ENCODE assay signal across 1 cellular context in genomic region chr3:134794950-134795775, GRCh38.
TF ChIP-seq lines count a peak whose summit lies in the region.

TSS of gene EPHB1 (plus strand) at chr3:134795260.

TF ChIP-seq in HEK293, 187 proteins besides CTCF, POLR2A, EP300 and RAD21 (continued from another document and continues in another):
- TF ChIP-seq, protein P1, sequence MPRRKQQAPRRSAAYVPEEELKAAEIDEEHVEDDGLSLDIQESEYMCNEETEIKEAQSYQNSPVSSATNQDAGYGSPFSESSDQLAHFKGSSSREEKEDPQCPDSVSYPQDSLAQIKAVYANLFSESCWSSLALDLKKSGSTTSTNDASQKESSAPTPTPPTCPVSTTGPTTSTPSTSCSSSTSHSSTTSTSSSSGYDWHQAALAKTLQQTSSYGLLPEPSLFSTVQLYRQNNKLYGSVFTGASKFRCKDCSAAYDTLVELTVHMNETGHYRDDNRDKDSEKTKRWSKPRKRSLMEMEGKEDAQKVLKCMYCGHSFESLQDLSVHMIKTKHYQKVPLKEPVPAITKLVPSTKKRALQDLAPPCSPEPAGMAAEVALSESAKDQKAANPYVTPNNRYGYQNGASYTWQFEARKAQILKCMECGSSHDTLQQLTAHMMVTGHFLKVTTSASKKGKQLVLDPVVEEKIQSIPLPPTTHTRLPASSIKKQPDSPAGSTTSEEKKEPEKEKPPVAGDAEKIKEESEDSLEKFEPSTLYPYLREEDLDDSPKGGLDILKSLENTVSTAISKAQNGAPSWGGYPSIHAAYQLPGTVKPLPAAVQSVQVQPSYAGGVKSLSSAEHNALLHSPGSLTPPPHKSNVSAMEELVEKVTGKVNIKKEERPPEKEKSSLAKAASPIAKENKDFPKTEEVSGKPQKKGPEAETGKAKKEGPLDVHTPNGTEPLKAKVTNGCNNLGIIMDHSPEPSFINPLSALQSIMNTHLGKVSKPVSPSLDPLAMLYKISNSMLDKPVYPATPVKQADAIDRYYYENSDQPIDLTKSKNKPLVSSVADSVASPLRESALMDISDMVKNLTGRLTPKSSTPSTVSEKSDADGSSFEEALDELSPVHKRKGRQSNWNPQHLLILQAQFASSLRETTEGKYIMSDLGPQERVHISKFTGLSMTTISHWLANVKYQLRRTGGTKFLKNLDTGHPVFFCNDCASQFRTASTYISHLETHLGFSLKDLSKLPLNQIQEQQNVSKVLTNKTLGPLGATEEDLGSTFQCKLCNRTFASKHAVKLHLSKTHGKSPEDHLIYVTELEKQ (tag by site-specific recombination; IDR thresholded peaks at IDR 0.05; ENCODE audit: borderline replicate concordance), result peak; percentile 56; the same call in 1 of the 2 replicates
- no peak for TF ChIP-seq ZNF112 (tag by site-specific recombination; IDR thresholded peaks at IDR 0.05)
- peak; percentile 79 for TF ChIP-seq ZNF654 (tag by site-specific recombination; IDR thresholded peaks at IDR 0.05; ENCODE audit: low read depth)
- TF ChIP-seq, protein P2, sequence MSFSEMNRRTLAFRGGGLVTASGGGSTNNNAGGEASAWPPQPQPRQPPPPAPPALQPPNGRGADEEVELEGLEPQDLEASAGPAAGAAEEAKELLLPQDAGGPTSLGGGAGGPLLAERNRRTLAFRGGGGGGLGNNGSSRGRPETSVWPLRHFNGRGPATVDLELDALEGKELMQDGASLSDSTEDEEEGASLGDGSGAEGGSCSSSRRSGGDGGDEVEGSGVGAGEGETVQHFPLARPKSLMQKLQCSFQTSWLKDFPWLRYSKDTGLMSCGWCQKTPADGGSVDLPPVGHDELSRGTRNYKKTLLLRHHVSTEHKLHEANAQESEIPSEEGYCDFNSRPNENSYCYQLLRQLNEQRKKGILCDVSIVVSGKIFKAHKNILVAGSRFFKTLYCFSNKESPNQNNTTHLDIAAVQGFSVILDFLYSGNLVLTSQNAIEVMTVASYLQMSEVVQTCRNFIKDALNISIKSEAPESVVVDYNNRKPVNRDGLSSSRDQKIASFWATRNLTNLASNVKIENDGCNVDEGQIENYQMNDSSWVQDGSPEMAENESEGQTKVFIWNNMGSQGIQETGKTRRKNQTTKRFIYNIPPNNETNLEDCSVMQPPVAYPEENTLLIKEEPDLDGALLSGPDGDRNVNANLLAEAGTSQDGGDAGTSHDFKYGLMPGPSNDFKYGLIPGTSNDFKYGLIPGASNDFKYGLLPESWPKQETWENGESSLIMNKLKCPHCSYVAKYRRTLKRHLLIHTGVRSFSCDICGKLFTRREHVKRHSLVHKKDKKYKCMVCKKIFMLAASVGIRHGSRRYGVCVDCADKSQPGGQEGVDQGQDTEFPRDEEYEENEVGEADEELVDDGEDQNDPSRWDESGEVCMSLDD (tag by site-specific recombination; IDR thresholded peaks at IDR 0.05), result 0 out of 2 replicates have a peak, but pooled peaks have one; percentile 56
- TF ChIP-seq SETDB1 (IDR thresholded peaks at IDR 0.05; ENCODE audit: insufficient read length, low read length), result no peak
- peak; percentile 62; the same call in 1 of the 2 replicates for TF ChIP-seq ZSCAN5A (tag by site-specific recombination; IDR thresholded peaks at IDR 0.05)
- TF ChIP-seq ZNF175 (tag by site-specific recombination; IDR thresholded peaks at IDR 0.05), result no peak
- TF ChIP-seq, protein P3, sequence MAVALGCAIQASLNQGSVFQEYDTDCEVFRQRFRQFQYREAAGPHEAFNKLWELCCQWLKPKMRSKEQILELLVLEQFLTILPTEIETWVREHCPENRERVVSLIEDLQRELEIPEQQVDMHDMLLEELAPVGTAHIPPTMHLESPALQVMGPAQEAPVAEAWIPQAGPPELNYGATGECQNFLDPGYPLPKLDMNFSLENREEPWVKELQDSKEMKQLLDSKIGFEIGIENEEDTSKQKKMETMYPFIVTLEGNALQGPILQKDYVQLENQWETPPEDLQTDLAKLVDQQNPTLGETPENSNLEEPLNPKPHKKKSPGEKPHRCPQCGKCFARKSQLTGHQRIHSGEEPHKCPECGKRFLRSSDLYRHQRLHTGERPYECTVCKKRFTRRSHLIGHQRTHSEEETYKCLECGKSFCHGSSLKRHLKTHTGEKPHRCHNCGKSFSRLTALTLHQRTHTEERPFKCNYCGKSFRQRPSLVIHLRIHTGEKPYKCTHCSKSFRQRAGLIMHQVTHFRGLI (tag by site-specific recombination; IDR thresholded peaks at IDR 0.05), result peak; percentile 32; the same call in 1 of the 2 replicates
- TF ChIP-seq, protein P4, sequence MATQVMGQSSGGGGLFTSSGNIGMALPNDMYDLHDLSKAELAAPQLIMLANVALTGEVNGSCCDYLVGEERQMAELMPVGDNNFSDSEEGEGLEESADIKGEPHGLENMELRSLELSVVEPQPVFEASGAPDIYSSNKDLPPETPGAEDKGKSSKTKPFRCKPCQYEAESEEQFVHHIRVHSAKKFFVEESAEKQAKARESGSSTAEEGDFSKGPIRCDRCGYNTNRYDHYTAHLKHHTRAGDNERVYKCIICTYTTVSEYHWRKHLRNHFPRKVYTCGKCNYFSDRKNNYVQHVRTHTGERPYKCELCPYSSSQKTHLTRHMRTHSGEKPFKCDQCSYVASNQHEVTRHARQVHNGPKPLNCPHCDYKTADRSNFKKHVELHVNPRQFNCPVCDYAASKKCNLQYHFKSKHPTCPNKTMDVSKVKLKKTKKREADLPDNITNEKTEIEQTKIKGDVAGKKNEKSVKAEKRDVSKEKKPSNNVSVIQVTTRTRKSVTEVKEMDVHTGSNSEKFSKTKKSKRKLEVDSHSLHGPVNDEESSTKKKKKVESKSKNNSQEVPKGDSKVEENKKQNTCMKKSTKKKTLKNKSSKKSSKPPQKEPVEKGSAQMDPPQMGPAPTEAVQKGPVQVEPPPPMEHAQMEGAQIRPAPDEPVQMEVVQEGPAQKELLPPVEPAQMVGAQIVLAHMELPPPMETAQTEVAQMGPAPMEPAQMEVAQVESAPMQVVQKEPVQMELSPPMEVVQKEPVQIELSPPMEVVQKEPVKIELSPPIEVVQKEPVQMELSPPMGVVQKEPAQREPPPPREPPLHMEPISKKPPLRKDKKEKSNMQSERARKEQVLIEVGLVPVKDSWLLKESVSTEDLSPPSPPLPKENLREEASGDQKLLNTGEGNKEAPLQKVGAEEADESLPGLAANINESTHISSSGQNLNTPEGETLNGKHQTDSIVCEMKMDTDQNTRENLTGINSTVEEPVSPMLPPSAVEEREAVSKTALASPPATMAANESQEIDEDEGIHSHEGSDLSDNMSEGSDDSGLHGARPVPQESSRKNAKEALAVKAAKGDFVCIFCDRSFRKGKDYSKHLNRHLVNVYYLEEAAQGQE (tag by site-specific recombination; IDR thresholded peaks at IDR 0.05), result peak; percentile 57
- TF ChIP-seq, protein P5, sequence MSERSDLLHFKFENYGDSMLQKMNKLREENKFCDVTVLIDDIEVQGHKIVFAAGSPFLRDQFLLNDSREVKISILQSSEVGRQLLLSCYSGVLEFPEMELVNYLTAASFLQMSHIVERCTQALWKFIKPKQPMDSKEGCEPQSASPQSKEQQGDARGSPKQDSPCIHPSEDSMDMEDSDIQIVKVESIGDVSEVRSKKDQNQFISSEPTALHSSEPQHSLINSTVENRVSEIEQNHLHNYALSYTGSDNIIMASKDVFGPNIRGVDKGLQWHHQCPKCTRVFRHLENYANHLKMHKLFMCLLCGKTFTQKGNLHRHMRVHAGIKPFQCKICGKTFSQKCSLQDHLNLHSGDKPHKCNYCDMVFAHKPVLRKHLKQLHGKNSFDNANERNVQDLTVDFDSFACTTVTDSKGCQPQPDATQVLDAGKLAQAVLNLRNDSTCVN (tag by site-specific recombination; optimal IDR thresholded peaks at IDR 0.05), result peak; percentile 99
- TF ChIP-seq, protein P6, sequence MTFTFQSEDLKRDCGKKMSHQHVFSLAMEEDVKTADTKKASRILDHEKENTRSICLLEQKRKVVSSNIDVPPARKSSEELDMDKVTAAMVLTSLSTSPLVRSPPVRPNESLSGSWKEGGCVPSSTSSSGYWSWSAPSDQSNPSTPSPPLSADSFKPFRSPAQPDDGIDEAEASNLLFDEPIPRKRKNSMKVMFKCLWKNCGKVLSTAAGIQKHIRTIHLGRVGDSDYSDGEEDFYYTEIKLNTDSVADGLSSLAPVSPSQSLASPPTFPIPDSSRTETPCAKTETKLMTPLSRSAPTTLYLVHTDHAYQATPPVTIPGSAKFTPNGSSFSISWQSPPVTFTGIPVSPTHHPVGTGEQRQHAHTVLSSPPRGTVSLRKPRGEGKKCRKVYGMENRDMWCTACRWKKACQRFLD (tag by site-specific recombination; IDR thresholded peaks at IDR 0.05), result no peak
- TF ChIP-seq WT1 (tag by site-specific recombination; IDR thresholded peaks at IDR 0.05), result 0 out of 2 replicates have a peak, but pooled peaks have one; percentile 45
- TF ChIP-seq ZNF140 (tag by site-specific recombination; IDR thresholded peaks at IDR 0.05), result no peak
- no peak for TF ChIP-seq ZNF624 (tag by site-specific recombination; IDR thresholded peaks at IDR 0.05)
- TF ChIP-seq ZNF843 (tag by site-specific recombination; IDR thresholded peaks at IDR 0.05), result peak; percentile 79
- TF ChIP-seq ZNF416 (tag by site-specific recombination; IDR thresholded peaks at IDR 0.05), result no peak
- no peak for TF ChIP-seq ZNF555 (tag by site-specific recombination; conservative IDR thresholded peaks at IDR 0.05)
- no peak for TF ChIP-seq ZNF426 (tag by site-specific recombination; IDR thresholded peaks at IDR 0.05)
- TF ChIP-seq YY1 (tag by site-specific recombination; IDR thresholded peaks at IDR 0.05), result peak; percentile 21; the same call in 1 of the 2 replicates
- TF ChIP-seq ZNF114 (tag by site-specific recombination; IDR thresholded peaks at IDR 0.05), result no peak
- TF ChIP-seq ZNF677 (tag by site-specific recombination; IDR thresholded peaks at IDR 0.05), result no peak
- peak; percentile 68; the same call in 1 of the 2 replicates for TF ChIP-seq BCL11A (tag by site-specific recombination; IDR thresholded peaks at IDR 0.05; ENCODE audit: low read depth)
- no peak for TF ChIP-seq PBX3 (CRISPR knock-in tag; IDR thresholded peaks at IDR 0.05)
- TF ChIP-seq MYNN (tag by site-specific recombination; IDR thresholded peaks at IDR 0.05; ENCODE audit: borderline replicate concordance), result no peak
- no peak for TF ChIP-seq ZNF768 (tag by site-specific recombination; IDR thresholded peaks at IDR 0.05)
- TF ChIP-seq ZBTB48 (tag by site-specific recombination; IDR thresholded peaks at IDR 0.05), result peak; percentile 74
- no peak for TF ChIP-seq ZNF571 (tag by site-specific recombination; IDR thresholded peaks at IDR 0.05)
- peak; percentile 81 for TF ChIP-seq PATZ1 (tag by site-specific recombination; IDR thresholded peaks at IDR 0.05)
- peak; percentile 80 for TF ChIP-seq SP7 (tag by site-specific recombination; IDR thresholded peaks at IDR 0.05)
- peak; percentile 99 for TF ChIP-seq ZNF785 (tag by site-specific recombination; IDR thresholded peaks at IDR 0.05)
- TF ChIP-seq SCRT1 (tag by site-specific recombination; IDR thresholded peaks at IDR 0.05; ENCODE audit: borderline replicate concordance), result no peak
- no peak for TF ChIP-seq ZNF561 (tag by site-specific recombination; IDR thresholded peaks at IDR 0.05; ENCODE audit: borderline replicate concordance)
- no peak for TF ChIP-seq ZNF148 (tag by site-specific recombination; IDR thresholded peaks at IDR 0.05; ENCODE audit: borderline replicate concordance)
